ENCODE assay signal across 14 cellular contexts in genomic region chr2:164069542-164069941, GRCh38.
"Had no signal": no experiment of that assay in that cellular context is flagged by ENCODE, and none has a peak within 500 bp of the region (broad histone marks: within the 10 kb centered on the region; RNA-seq: fewer than 3 reads in every experiment).

No MANE protein-coding gene starts in this region.

- ATAC-seq: stimulated activated naive CD8-positive, alpha-beta T cell treated with anti-CD3 and anti-CD28 coated beads, Interleukin-15, amount 100 ng/mL, for 72 hours had no signal

- H3K4me1 ChIP-seq: parathyroid adenoma, testis had no signal

- H2AFZ ChIP-seq: neural progenitor cell, parathyroid adenoma had no signal

- H3K9ac ChIP-seq: neural progenitor cell, parathyroid adenoma had no signal

- H3K27me3 ChIP-seq: neural progenitor cell, testis had no signal

- DNase-seq: activated CD4-positive, alpha-beta T cell treated with anti-CD3 and anti-CD28 coated beads, Interleukin-2, amount 10 ng/mL, durations not matched to agents 7 days and 5 days; activated CD4-positive, CD25-positive, alpha-beta regulatory T cell; activated naive CD4-positive, alpha-beta T cell treated with anti-CD3 and anti-CD28 coated beads, Interleukin-2, amount 10 ng/mL, durations not matched to agents 7 days and 5 days; amniotic stem cell; effector memory CD4-positive, alpha-beta T cell; erythroblast; hypothalamus; kidney glomerular epithelial cell; stimulated activated CD4-positive, alpha-beta T cell treated with anti-CD3 and anti-CD28 coated beads, Interleukin-15, amount 100 ng/mL, for 24 hours; stimulated activated CD4-positive, alpha-beta T cell treated with anti-CD3 and anti-CD28 coated beads, Interleukin-4, amount 100 ng/mL, for 24 hours; stimulated activated naive CD8-positive, alpha-beta T cell treated with anti-CD3 and anti-CD28 coated beads, Interleukin-15, amount 100 ng/mL, for 72 hours; testis had no signal

- H3K27ac ChIP-seq: neural progenitor cell, parathyroid adenoma, testis had no signal

- H3K9me3 ChIP-seq: testis had no signal

- H3K36me3 ChIP-seq: neural progenitor cell had no signal

- H3K4me3 ChIP-seq: neural progenitor cell, testis had no signal
